ENCODE assay signal across 8 cellular contexts in the genomic region with DNA sequence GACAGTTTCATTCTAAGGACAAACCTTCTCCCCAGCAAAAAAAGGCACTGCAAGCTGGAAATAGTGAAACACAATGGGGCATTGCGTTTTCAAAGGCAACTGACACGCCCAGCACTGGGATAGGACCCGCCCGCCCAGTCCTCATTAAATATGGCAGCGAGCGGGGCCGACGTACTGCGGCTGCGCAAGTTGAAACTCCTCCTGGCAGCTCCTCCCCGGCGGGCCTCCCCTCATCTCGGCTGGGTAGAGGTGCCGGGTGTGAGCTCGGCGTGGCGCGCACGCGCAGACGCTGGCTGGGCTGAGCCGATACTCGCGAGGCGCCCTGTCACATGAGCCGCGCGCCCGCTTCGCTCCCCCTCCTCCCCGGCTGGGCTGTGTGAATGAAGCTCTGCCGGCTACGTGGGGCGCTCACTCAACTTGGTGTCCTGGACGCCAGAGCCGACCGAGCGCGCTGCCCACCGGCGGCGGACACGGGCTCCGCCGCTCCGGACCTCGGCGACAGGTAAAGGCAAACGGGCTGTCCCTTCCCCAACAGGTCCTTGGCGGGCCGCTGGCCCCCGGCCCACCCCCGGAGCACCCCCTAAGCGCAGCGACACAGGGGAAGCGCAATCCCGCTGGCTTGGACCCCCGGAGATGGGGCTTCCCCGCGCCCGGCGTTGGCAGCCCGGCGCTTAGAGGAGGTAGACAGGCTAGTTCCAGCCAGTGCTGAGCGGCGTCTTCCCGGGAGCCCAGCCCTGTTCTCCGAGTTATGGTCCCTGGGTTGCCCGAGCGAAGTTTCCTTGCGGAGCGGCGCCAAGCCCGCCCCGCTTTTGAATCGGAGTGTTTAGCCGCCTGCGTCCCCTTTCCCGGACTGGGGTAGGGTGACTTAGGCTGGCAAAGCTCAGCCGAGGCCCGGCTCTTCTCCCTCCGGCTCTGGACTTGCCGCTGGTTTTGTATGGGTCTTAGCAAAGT. TPM values are rescaled to one million over a fixed set of nuclear protein-coding genes. Genes with fewer than 3 reads are reported as not detected.
DNase-seq lines count a peak whose midpoint lies in the region; ATAC-seq and TF ChIP-seq lines count a peak whose summit lies in the region.

A gene (plus strand): TSS at position 306 of the 951 bp plus-strand sequence. CDS start 2,703 bp downstream, outside the sequence.

- no peaks in the 10 kb centered on the region for H4K20me1 ChIP-seq in PC-3 (ENCODE audit: low read length)

- H3K36me3 Mint-ChIP-seq in activated T-cell treated with anti-CD3 and anti-CD28 coated beads, Interleukin-2, amount 50 U/mL, for 4 hours (ENCODE audit: insufficient read depth): peaks cover 4% of the 10 kb centered on the region

- no peaks in the 10 kb centered on the region for H3K27me3 Mint-ChIP-seq in activated T-cell treated with anti-CD3 and anti-CD28 coated beads, Interleukin-2, amount 50 U/mL, for 4 hours (ENCODE audit: low read depth)

- H3K9ac ChIP-seq in PC-3 (ENCODE audit: low read length) (peak within 1 kb of the TSS; percentile 77), muscle layer of colon (ENCODE audit: low read length) (no peak within 1 kb of the TSS)

- 0 out of 2 replicates have a peak, but pooled peaks cover 5% of the 10 kb centered on the region for H3K79me2 ChIP-seq in PC-3 (ENCODE audit: low read length)

- peaks cover 6% of the 10 kb centered on the region for H3K4me1 ChIP-seq in PC-3 (ENCODE audit: insufficient read depth, low read length)
- H3K4me1 ChIP-seq in esophagus (ENCODE audit: control insufficient read depth in 2 of 2, insufficient read depth in 2 of 2, low read length in 1 of 2): no peaks in the 10 kb centered on the region
- H3K4me1 ChIP-seq in muscle layer of colon (ENCODE audit: insufficient read depth, low read length): peaks cover 6% of the 10 kb centered on the region

- POLR2A ChIA-PET in PC-3 (lab: Charles Lee; ENCODE audit: unreplicated experiment): interaction anchor here (0.6 to 1.2 kb wide), 3 partner anchors 12 to 732 kb away, joined by 3 to 6 read pairs (median 5); no protein-coding TSS in a partner anchor

- DNase-seq in DMS153 treated with DMSO at 0.1 percent for 48 hours (lab: John Stamatoyannopoulos, UW; ENCODE audit: unreplicated experiment) (peak; percentile 87), PC-3 (peak; percentile 94)
- DNase-seq in Jurkat, Clone E6-1 (ENCODE audit: low read depth, low spot score): peak; percentile 85
- peak; percentile 91 for DNase-seq in activated T-cell treated with anti-CD3 and anti-CD28 coated beads, Interleukin-2, amount 50 U/mL, for 4 hours
- DNase-seq in stimulated activated CD8-positive, alpha-beta memory T cell treated with anti-CD3 and anti-CD28 coated beads, Interleukin-7, amount 100 ng/mL, for 1 hour (ENCODE audit: low read depth in 2 of 2): peak; percentile 81 to 83

- H3K36me3 ChIP-seq in PC-3 (ENCODE audit: low read depth, low read length): 0 out of 2 replicates have a peak, but pooled peaks cover 4% of the 10 kb centered on the region
- H3K36me3 ChIP-seq in esophagus (ENCODE audit: control insufficient read depth in 2 of 2, insufficient read depth in 2 of 2, low read length in 1 of 2): no peaks in the 10 kb centered on the region
- no peaks in the 10 kb centered on the region for H3K36me3 ChIP-seq in muscle layer of colon (ENCODE audit: insufficient read depth, low read length)

- peak; percentile 97 for ATAC-seq in GM21717 (IDR thresholded peaks at IDR 0.05; ENCODE audit: unreplicated experiment)
- ATAC-seq in PC-3: peak; percentile 94
- peak; percentile 97 to 98 for ATAC-seq in activated T-cell treated with anti-CD3 and anti-CD28 coated beads, Interleukin-2, amount 50 U/mL, for 4 hours

- 1 to 33% methylated on average over 54 to 83 of the region's 83 CpGs for WGBS in esophagus, 2 donors

- H3K27ac ChIP-seq in PC-3 (ENCODE audit: low read length) (no peak within 1 kb of the TSS), esophagus (ENCODE audit: low read depth in 2 of 2, low read length in 1 of 2) (peak within 1 kb of the TSS; percentile 56 to 77), muscle layer of colon (ENCODE audit: low read depth, low read length) (no peak within 1 kb of the TSS)

- no peaks in the 10 kb centered on the region for H3K9me2 ChIP-seq in PC-3 (replicated peaks; ENCODE audit: low read length)

- CTCF ChIA-PET in PC-3 (lab: Charles Lee): interaction anchor here (0.6 to 1.4 kb wide), 5 partner anchors 12 to 1294 kb away, joined by 4 to 7 read pairs (median 4); no protein-coding TSS in a partner anchor

- H3K9me3 ChIP-seq in PC-3 (ENCODE audit: low read length) (no peaks in the 10 kb centered on the region), esophagus (ENCODE audit: control insufficient read depth in 2 of 2, insufficient read depth in 1 of 2, low read depth in 1 of 2, low read length in 1 of 2) (no peaks in the 10 kb centered on the region), muscle layer of colon (ENCODE audit: low read length) (no peaks in the 10 kb centered on the region)

- intact Hi-C loops in PC-3 (cut with micrococcal nuclease): loop anchor here (5.0 kb wide), 1 partner anchor 45 kb away; a partner anchor contains a TSS

- peak within 1 kb of the TSS; percentile 92 for H2AFZ ChIP-seq in PC-3 (ENCODE audit: low read length)

- H3K9me3 Mint-ChIP-seq in activated T-cell treated with anti-CD3 and anti-CD28 coated beads, Interleukin-2, amount 50 U/mL, for 4 hours: no peaks in the 10 kb centered on the region

- no peaks in the 10 kb centered on the region for H3F3A ChIP-seq in PC-3 (ENCODE audit: low read length, unreplicated experiment)

- H3K4me1 Mint-ChIP-seq in activated T-cell treated with anti-CD3 and anti-CD28 coated beads, Interleukin-2, amount 50 U/mL, for 4 hours (ENCODE audit: low read depth): peaks cover 5% of the 10 kb centered on the region

- no TSS peak for BruUV-seq in PC-3 (replicated peaks; lab: Mats Ljungman, UMichigan)

- H3K27me3 ChIP-seq in PC-3 (ENCODE audit: low read length): no peaks in the 10 kb centered on the region
- peaks cover 0 to 5% of the 10 kb centered on the region in 2 donors for H3K27me3 ChIP-seq in esophagus (ENCODE audit: control insufficient read depth in 1 of 2, insufficient read depth in 2 of 2, low read length in 2 of 2)
- H3K27me3 ChIP-seq in muscle layer of colon (ENCODE audit: control insufficient read depth in 1 of 2, insufficient read depth in 2 of 2, low read length in 2 of 2): no peaks in the 10 kb centered on the region

- no peak for TF ChIP-seq CTCF in PC-3 (conservative IDR thresholded peaks at IDR 0.05; ENCODE audit: low read depth, low read length)

- H3K4me3 ChIP-seq in Jurkat, Clone E6-1 (ENCODE audit: low read length): peak within 1 kb of the TSS; percentile 60
- peak within 1 kb of the TSS; percentile 87 for H3K4me3 ChIP-seq in PC-3 (ENCODE audit: low read length)
- H3K4me3 ChIP-seq in esophagus (ENCODE audit: low read depth in 1 of 2, low read length in 2 of 2): peak within 1 kb of the TSS; percentile 49 to 65
- peak within 1 kb of the TSS; percentile 49 for H3K4me3 ChIP-seq in muscle layer of colon (ENCODE audit: low read depth in 1 of 2, low read length in 2 of 2)

- H3K4me3 Mint-ChIP-seq in activated T-cell treated with anti-CD3 and anti-CD28 coated beads, Interleukin-2, amount 50 U/mL, for 4 hours: peak within 1 kb of the TSS; percentile 81

- H3K4me2 ChIP-seq in PC-3 (ENCODE audit: low read length): peak within 1 kb of the TSS; percentile 96

RNA-seq across cellular contexts. Expression of the gene that starts here (rescaled TPM):
- polyA plus RNA-seq in Jurkat, Clone E6-1 (2012; ENCODE audit: insufficient read depth, insufficient read length): 4.8 TPM
- 2.8 and 5.9 TPM in 2 replicates for total RNA-seq in PC-3 (2014; rRNA removed)
- 1 to 10 TPM; 3.0 to 4.4 (median 3.2) TPM for total RNA-seq in activated T-cell treated with anti-CD3 and anti-CD28 coated beads, Interleukin-2, amount 50 U/mL, for 4 hours
- 1 to 10 TPM; 1.3 to 2.0 TPM for polyA plus RNA-seq in esophagus

Comparison
In these comparisons a context has a peak if more than half of its experiments do, and no peak if none do; other contexts are left out.
1. H3K27ac ChIP-seq: peak in esophagus (2 of 2); none in PC-3 (single experiment) and muscle layer of colon (single experiment).
2. Peak in every context shown above with its lines, with median percentiles within 50 percentile points of each other: DNase-seq, ATAC-seq and H3K4me3 ChIP-seq.